Comparison of ENCODE assay signal across 11 cellular contexts in genomic region chr11:16897460-16898061, GRCh38.
DNase-seq lines count a peak whose midpoint lies in the region; ATAC-seq, FAIRE-seq and TF ChIP-seq lines count a peak whose summit lies in the region.
"Had no signal": no experiment of that assay in that cellular context is flagged by ENCODE, and none has a peak within 500 bp of the region (broad histone marks: within the 10 kb centered on the region; RNA-seq: fewer than 3 reads in every experiment).

No MANE protein-coding gene starts in this region.

- H3K9me3 ChIP-seq in BLaER1 treated with 17β-estradiol and CSF1 and Interleukin-3, amounts not matched to agents 10 nM and 100 nM (replicated peaks in 1 of 11), result 0 out of 22 replicates have a peak, but pooled peaks cover 0 to 4% (median 0%) of the 10 kb centered on the region in 11 experiments
- H3K9me3 ChIP-seq in HUES6 (ENCODE audit: control insufficient read depth, insufficient read depth, low read depth, low read length) (no peaks in the 10 kb centered on the region), endothelial cell of umbilical vein (replicated peaks; ENCODE audit: control insufficient read depth, insufficient read depth, low read length) (no peaks in the 10 kb centered on the region)

- peaks cover 4% of the 10 kb centered on the region for H3K36me3 Mint-ChIP-seq in T-helper 2 cell treated with Interferon-gamma antibody and Interleukin-4, amounts not matched to agents 5 μg/mL and 100 μg/mL, for 36 hours (ENCODE audit: low read depth)
- no peaks in the 10 kb centered on the region for H3K36me3 Mint-ChIP-seq in HFFc6 (ENCODE audit: low read depth)
- H3K36me3 Mint-ChIP-seq: CD8-positive, alpha-beta T cell had no signal

- H3K27ac Mint-ChIP-seq in T-helper 2 cell treated with Interferon-gamma antibody and Interleukin-4, amounts not matched to agents 5 μg/mL and 100 μg/mL, for 36 hours, result no peak overlapping the region
- H3K27ac Mint-ChIP-seq in HFFc6, result no peak overlapping the region
- H3K27ac Mint-ChIP-seq: CD8-positive, alpha-beta T cell had no signal

- no peak overlapping the region for H3K4me3 Mint-ChIP-seq in T-helper 2 cell treated with Interferon-gamma antibody and Interleukin-4, amounts not matched to agents 5 μg/mL and 100 μg/mL, for 36 hours
- H3K4me3 Mint-ChIP-seq in HFFc6, result no peak overlapping the region
- H3K4me3 Mint-ChIP-seq: CD8-positive, alpha-beta T cell had no signal

- H3K9me3 Mint-ChIP-seq in T-helper 2 cell treated with Interferon-gamma antibody and Interleukin-4, amounts not matched to agents 5 μg/mL and 100 μg/mL, for 36 hours, result peaks cover 4% of the 10 kb centered on the region
- H3K9me3 Mint-ChIP-seq in HFFc6, result no peaks in the 10 kb centered on the region
- H3K9me3 Mint-ChIP-seq: CD8-positive, alpha-beta T cell had no signal

- CTCF ChIA-PET in endothelial cell of umbilical vein (lab: Charles Lee), result interaction anchor here (1.1 to 1.8 kb wide), 3 partner anchors 14 to 486 kb away, joined by 3 to 5 read pairs (median 4); no protein-coding TSS in a partner anchor

- no peaks in the 10 kb centered on the region for H3K9me1 ChIP-seq in endothelial cell of umbilical vein (replicated peaks; ENCODE audit: control insufficient read depth, extremely low read depth, insufficient read depth, low read length)

- peak overlapping the region in 8 of 11 experiments; percentile 4 to 46 (median 30); a peak in 8 of 22 replicates for H3K9ac ChIP-seq in BLaER1 treated with 17β-estradiol and CSF1 and Interleukin-3, amounts not matched to agents 10 nM and 100 nM
- no peak overlapping the region for H3K9ac ChIP-seq in HUES6 (ENCODE audit: low read length)
- no peak overlapping the region for H3K9ac ChIP-seq in endothelial cell of umbilical vein (replicated peaks; ENCODE audit: extremely low read depth, insufficient read depth, low read length)

- H3K4me1 Mint-ChIP-seq in T-helper 2 cell treated with Interferon-gamma antibody and Interleukin-4, amounts not matched to agents 5 μg/mL and 100 μg/mL, for 36 hours (ENCODE audit: low read depth), result peaks cover 13% of the 10 kb centered on the region
- no peaks in the 10 kb centered on the region for H3K4me1 Mint-ChIP-seq in HFFc6 (ENCODE audit: low read depth)

- ATAC-seq in GM21737 (IDR thresholded peaks at IDR 0.05; ENCODE audit: unreplicated experiment), result no peak
- ATAC-seq: CD8-positive, alpha-beta T cell had no signal

- dilution Hi-C loops in endothelial cell of umbilical vein (cut with MboI; ENCODE audit: extremely low pct_ligation_motif_present, low sequenced_read_pairs), result no loop called here

- no peaks in the 10 kb centered on the region for H3K79me2 ChIP-seq in endothelial cell of umbilical vein (ENCODE audit: control insufficient read depth, insufficient read depth, low read length)

- no peaks in the 10 kb centered on the region for H4K20me1 ChIP-seq in BLaER1 treated with 17β-estradiol and CSF1 and Interleukin-3, amounts not matched to agents 10 nM and 100 nM
- H4K20me1 ChIP-seq in endothelial cell of umbilical vein (replicated peaks; ENCODE audit: control insufficient read depth, extremely low read depth, insufficient read depth, low read length), result no peaks in the 10 kb centered on the region

- TF ChIP-seq CTCF in endothelial cell of umbilical vein (IDR thresholded peaks at IDR 0.05; ENCODE audit: extremely low read depth in 1 of 2, insufficient read depth in 1 of 2, low read depth in 1 of 2, low read length in 2 of 2) (no peak), HFFc6 (IDR thresholded peaks at IDR 0.05) (no peak)

- peak; percentile 72 for FAIRE-seq in endothelial cell of umbilical vein (lab: Jason Lieb, UNC)

- H3K27ac ChIP-seq in BLaER1 treated with 17β-estradiol and CSF1 and Interleukin-3, amounts not matched to agents 10 nM and 100 nM, result peak overlapping the region in 9 of 11 experiments; percentile 19 to 69 (median 52); a peak in 13 of 22 replicates
- H3K27ac ChIP-seq in HUES6 (ENCODE audit: low read depth, low read length), result no peak overlapping the region
- no peak overlapping the region for H3K27ac ChIP-seq in endothelial cell of umbilical vein (ENCODE audit: insufficient read depth, low read depth, low read length)
- H3K27ac ChIP-seq: cardiac muscle cell had no signal

- no peaks in the 10 kb centered on the region for H3K27me3 ChIP-seq in BLaER1 treated with 17β-estradiol and CSF1 and Interleukin-3, amounts not matched to agents 10 nM and 100 nM
- H3K27me3 ChIP-seq in HUES6 (ENCODE audit: control insufficient read depth, insufficient read depth, low read length), result peaks cover 96% of the 10 kb centered on the region
- H3K27me3 ChIP-seq in endothelial cell of umbilical vein (ENCODE audit: control insufficient read depth in 2 of 2, insufficient read depth in 2 of 2, low read length in 2 of 2), result peaks cover 0 to 8% of the 10 kb centered on the region in 2 experiments
- H3K27me3 ChIP-seq: cardiac muscle cell had no signal

- H3K4me1 ChIP-seq in BLaER1 treated with 17β-estradiol and CSF1 and Interleukin-3, amounts not matched to agents 10 nM and 100 nM, result peaks cover 32 to 57% (median 48%) of the 10 kb centered on the region in 10 experiments
- peaks cover 32% of the 10 kb centered on the region for H3K4me1 ChIP-seq in HUES6 (ENCODE audit: control insufficient read depth, insufficient read depth, low read length)
- peaks cover 19% of the 10 kb centered on the region for H3K4me1 ChIP-seq in endothelial cell of umbilical vein (ENCODE audit: control insufficient read depth, extremely low read depth, insufficient read depth, low read length)

- H3K36me3 ChIP-seq in BLaER1 treated with 17β-estradiol and CSF1 and Interleukin-3, amounts not matched to agents 10 nM and 100 nM, result no peaks in the 10 kb centered on the region
- H3K36me3 ChIP-seq in HUES6 (ENCODE audit: control insufficient read depth, insufficient read depth, low read length), result no peaks in the 10 kb centered on the region
- no peaks in the 10 kb centered on the region for H3K36me3 ChIP-seq in endothelial cell of umbilical vein (ENCODE audit: control insufficient read depth in 2 of 2, extremely low read depth in 1 of 2, insufficient read depth in 2 of 2, low read length in 2 of 2)
- H3K36me3 ChIP-seq: cardiac muscle cell had no signal

- DNase-seq in NCI-H345 (lab: John Stamatoyannopoulos, UW) (peak; percentile 99), endothelial cell of umbilical vein (ENCODE audit: low read depth, low spot score) (peak; percentile 51), AG20443 (ENCODE audit: low spot score) (no peak), HFFc6 (no peak)
- no peak for DNase-seq in T-helper 2 cell treated with Interferon-gamma antibody and Interleukin-4, amounts not matched to agents 5 μg/mL and 100 μg/mL, for 36 hours (ENCODE audit: low spot score)
- DNase-seq: CD8-positive, alpha-beta T cell; NCI-H1694 treated with DMSO at 0.1 percent for 48 hours had no signal

- H3K4me2 ChIP-seq in BLaER1 treated with 17β-estradiol and CSF1 and Interleukin-3, amounts not matched to agents 10 nM and 100 nM, result peak overlapping the region; percentile 62 to 89 (median 78)
- peak overlapping the region; percentile 54 for H3K4me2 ChIP-seq in endothelial cell of umbilical vein (ENCODE audit: insufficient read depth, low read length)

- POLR2A ChIA-PET in endothelial cell of umbilical vein (lab: Charles Lee), result no interaction called here

- no peak overlapping the region for H2AFZ ChIP-seq in endothelial cell of umbilical vein (ENCODE audit: low read depth, low read length)

- TF ChIP-seq POLR2A in endothelial cell of umbilical vein (IDR thresholded peaks at IDR 0.05; ENCODE audit: low read depth, low read length), result no peak

- intact Hi-C loops in endothelial cell of umbilical vein (cut with micrococcal nuclease), result no loop called here

- BruUV-seq in endothelial cell of umbilical vein (replicated peaks; lab: Mats Ljungman, UMichigan), result no TSS peak

- peak overlapping the region in 5 of 10 experiments; percentile 4 to 26 (median 24); a peak in 5 of 20 replicates for H3K4me3 ChIP-seq in BLaER1 treated with 17β-estradiol and CSF1 and Interleukin-3, amounts not matched to agents 10 nM and 100 nM
- H3K4me3 ChIP-seq in HUES6 (ENCODE audit: low read depth, low read length) (peak overlapping the region; percentile 37), endothelial cell of umbilical vein (replicated peaks in 1 of 3; ENCODE audit: insufficient read depth in 1 of 3, low read depth in 1 of 3, low read length in 3 of 3) (no peak overlapping the region)
- H3K4me3 ChIP-seq: cardiac muscle cell had no signal

- H3K27me3 Mint-ChIP-seq in T-helper 2 cell treated with Interferon-gamma antibody and Interleukin-4, amounts not matched to agents 5 μg/mL and 100 μg/mL, for 36 hours (ENCODE audit: low read depth), result no peaks in the 10 kb centered on the region
- peaks cover 22% of the 10 kb centered on the region for H3K27me3 Mint-ChIP-seq in HFFc6 (ENCODE audit: insufficient read depth)

TF ChIP-seq in endothelial cell of umbilical vein, 7 proteins besides CTCF, POLR2A, EP300 and RAD21:
- TF ChIP-seq FOS (IDR thresholded peaks at IDR 0.05; ENCODE audit: borderline replicate concordance, insufficient read depth, low read length) (no peak), MAX (IDR thresholded peaks at IDR 0.05; ENCODE audit: insufficient read depth, insufficient read length) (no peak), EZH2 (IDR thresholded peaks at IDR 0.05; ENCODE audit: borderline replicate concordance, low read depth, low read length, severe bottlenecking) (no peak), GATA2 (IDR thresholded peaks at IDR 0.05; ENCODE audit: insufficient read depth, insufficient read length, low read depth, low read length) (no peak), MYC (IDR thresholded peaks at IDR 0.05; ENCODE audit: low read depth, low read length) (no peak), POLR2AphosphoS5 (IDR thresholded peaks at IDR 0.05; ENCODE audit: insufficient read depth, low read depth, low read length) (no peak), JUN (IDR thresholded peaks at IDR 0.05; ENCODE audit: borderline replicate concordance, insufficient read depth, insufficient read length, low read depth) (peak; percentile 22)

Comparison
In these comparisons a context has a peak if more than half of its experiments do, and no peak if none do; other contexts are left out.
1. H3K27ac ChIP-seq: peak in BLaER1 treated with 17β-estradiol and CSF1 and Interleukin-3, amounts not matched to agents 10 nM and 100 nM (9 of 11); none in HUES6 (single experiment) and endothelial cell of umbilical vein (single experiment).
2. H3K9ac ChIP-seq: peak in BLaER1 treated with 17β-estradiol and CSF1 and Interleukin-3, amounts not matched to agents 10 nM and 100 nM (8 of 11); none in HUES6 (single experiment) and endothelial cell of umbilical vein (single experiment).
3. DNase-seq: peak in NCI-H345 (single experiment) and endothelial cell of umbilical vein (single experiment); none in T-helper 2 cell treated with Interferon-gamma antibody and Interleukin-4, amounts not matched to agents 5 μg/mL and 100 μg/mL, for 36 hours (single experiment), AG20443 (single experiment) and HFFc6 (single experiment).